21 cellular contexts compared by ENCODE assay signal in genomic region chr1:211493865-211494653, GRCh38. TPM values are rescaled to one million over a fixed set of nuclear protein-coding genes. Genes with fewer than 3 reads are reported as not detected.
"Had no signal": no experiment of that assay in that cellular context is flagged by ENCODE, and none has a peak within 500 bp of the region (broad histone marks: within the 10 kb centered on the region; RNA-seq: fewer than 3 reads in every experiment).

No MANE protein-coding gene starts in this region.

- H3K27ac ChIP-seq: dorsolateral prefrontal cortex, gastrocnemius medialis, heart left ventricle, thyroid gland, vagina had no signal

- H3K27me3 ChIP-seq: vagina had no signal

- H3K36me3 ChIP-seq: gastrocnemius medialis, heart left ventricle, lower lobe of right lung, thyroid gland, vagina had no signal

- H3K4me3 ChIP-seq: dorsolateral prefrontal cortex, gastrocnemius medialis, heart left ventricle, lower lobe of right lung, thyroid gland, vagina had no signal

- H3K9me3 ChIP-seq: gastrocnemius medialis, heart left ventricle, lower lobe of right lung, thyroid gland, vagina had no signal

- H3K4me1 ChIP-seq: gastrocnemius medialis, heart left ventricle, lower lobe of right lung, thyroid gland, vagina had no signal

- DNase-seq: activated CD4-positive, CD25-positive, alpha-beta regulatory T cell treated with anti-CD3 and anti-CD28 coated beads, Interleukin-2, amount 50 U/mL, for 72 hours; activated naive CD4-positive, alpha-beta T cell treated with anti-CD3 and anti-CD28 coated beads, Interleukin-2, amount 10 ng/mL, durations not matched to agents 7 days and 5 days; activated T-cell treated with anti-CD3 and anti-CD28 coated beads for 4 hours; dorsolateral prefrontal cortex; endodermal cell; erythroblast; gastrocnemius medialis; heart left ventricle; immature natural killer cell; lower lobe of right lung; midbrain; naive B cell; nucleus accumbens; stimulated activated CD4-positive, alpha-beta T cell treated with anti-CD3 and anti-CD28 coated beads, Interleukin-12 subunit alpha, Interleukin-12 subunit beta, amount 100 ng/mL, for 4 hours; T-cell; T-helper 9 cell; thyroid gland had no signal

RNA-seq across cellular contexts. Expression of gene RD3, which starts 2.1 kb away (rescaled TPM):
- total RNA-seq: astrocyte, cardiac septum, heart left ventricle, sciatic nerve, T-cell, thyroid gland had no signal
- polyA plus RNA-seq: immature natural killer cell had no signal
